In the genomic region with DNA sequence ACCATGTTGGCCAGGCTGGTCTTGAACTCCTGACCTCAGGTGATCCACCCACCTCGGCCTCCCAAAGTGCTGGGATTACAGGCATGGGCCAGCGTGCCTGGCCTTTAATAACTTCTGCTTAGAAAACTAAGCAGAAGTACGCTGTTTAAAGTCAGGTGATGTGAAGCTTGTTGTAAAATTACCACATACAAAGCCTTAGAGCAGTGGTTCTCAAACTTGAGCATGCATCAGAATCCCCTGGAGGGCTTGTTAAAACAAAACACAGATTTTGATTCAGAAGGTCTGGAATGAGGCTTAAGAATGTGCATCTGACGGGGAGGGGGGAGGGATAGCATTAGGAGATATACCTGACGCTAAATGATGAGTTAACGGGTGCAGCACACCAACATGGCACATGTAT, we compare ENCODE assay signal across 15 cellular contexts.
"Had no signal": no experiment of that assay in that cellular context is flagged by ENCODE, and none has a peak within 500 bp of the region (broad histone marks: within the 10 kb centered on the region; RNA-seq: fewer than 3 reads in every experiment).

No MANE protein-coding gene starts in this region.

- ATAC-seq: activated CD4-positive, CD25-positive, alpha-beta regulatory T cell treated with anti-CD3 and anti-CD28 coated beads, Interleukin-2, amount 50 U/mL, for 24 hours; activated T-cell treated with anti-CD3 and anti-CD28 coated beads, Interleukin-2, amount 50 U/mL, for 4 hours; left ventricle myocardium superior; stimulated activated effector memory CD8-positive, alpha-beta T cell treated with anti-CD3 and anti-CD28 coated beads, Interleukin-12 subunit alpha, Interleukin-12 subunit beta, amount 100 ng/mL, for 72 hours had no signal

- H3K27me3 ChIP-seq: hepatocyte, ovary, tibial artery, vagina had no signal

- H3K36me3 ChIP-seq: ovary had no signal

- H3K4me3 ChIP-seq: hepatocyte, ovary, skin epidermis, tibial artery, vagina had no signal

- DNase-seq: activated CD4-positive, alpha-beta memory T cell treated with anti-CD3 and anti-CD28 coated beads for 36 hours; activated effector memory CD4-positive, alpha-beta T cell treated with anti-CD3 and anti-CD28 coated beads, Interleukin-2, amount 50 U/mL, for 16 hours; activated T-cell treated with anti-CD3 and anti-CD28 coated beads, Interleukin-2, amount 50 U/mL, for 4 hours; cortex of kidney; effector memory CD4-positive, alpha-beta T cell; left ventricle myocardium superior; mesendoderm; nephron progenitor cell; ovary; tibial artery had no signal

- H3K27ac ChIP-seq: hepatocyte, ovary, tibial artery, vagina had no signal

- H3K4me1 ChIP-seq: tibial artery, vagina had no signal

- H3K9me3 ChIP-seq: ovary, tibial artery, vagina had no signal
